ENCODE assay signal across 8 cellular contexts in genomic region chr7:92717601-92717981, GRCh38.
DNase-seq lines count a peak whose midpoint lies in the region; ATAC-seq and TF ChIP-seq lines count a peak whose summit lies in the region.

No MANE protein-coding gene starts in this region.

- TF ChIP-seq CTCF in SK-N-SH (IDR thresholded peaks at IDR 0.05) (no peak), hepatocyte (IDR thresholded peaks at IDR 0.05; ENCODE audit: poor library complexity) (no peak)

- H4K20me1 ChIP-seq in SK-N-SH (ENCODE audit: insufficient read depth) (no peaks in the 10 kb centered on the region), hepatocyte (ENCODE audit: insufficient read depth, poor library complexity, severe bottlenecking) (peaks cover 3% of the 10 kb centered on the region)

- H3K9me3 ChIP-seq in SK-N-SH = no peaks in the 10 kb centered on the region
- H3K9me3 ChIP-seq in hepatocyte (ENCODE audit: low read depth) = no peaks in the 10 kb centered on the region
- H3K9me3 ChIP-seq in HAP-1 = no peaks in the 10 kb centered on the region

- H3K4me3 Mint-ChIP-seq in activated CD4-positive, alpha-beta memory T cell treated with anti-CD3 and anti-CD28 coated beads, Interleukin-2, amount 10 ng/mL, durations not matched to agents 7 days and 5 days = peak overlapping the region; percentile 77
- peak overlapping the region; percentile 90 to 97 (median 94) for H3K4me3 Mint-ChIP-seq in immature natural killer cell

- H2AFZ ChIP-seq in SK-N-SH (ENCODE audit: low read depth) = no peak overlapping the region
- H2AFZ ChIP-seq in hepatocyte = no peak overlapping the region

- in situ Hi-C loops in HAP-1 (cut with MboI; ENCODE audit: low sequenced_read_pairs) = no loop called here

- CTCF ChIA-PET in SK-N-SH (lab: Yijun Ruan, JAX) = interaction anchor here (1.2 to 1.4 kb wide), 3 partner anchors 9 to 115 kb away, joined by 3 to 4 read pairs (median 3); no protein-coding TSS in a partner anchor
- CTCF ChIA-PET in activated CD4-positive, alpha-beta memory T cell treated with anti-CD3 and anti-CD28 coated beads, Interleukin-2, amount 10 ng/mL, durations not matched to agents 7 days and 5 days (lab: Charles Lee) = interaction anchor here (1.0 to 3.4 kb wide), 2 partner anchors 105 to 115 kb away, joined by 3 to 14 read pairs; no protein-coding TSS in a partner anchor

- H3F3A ChIP-seq in SK-N-SH (replicated peaks; ENCODE audit: insufficient read depth) = peaks cover 3% of the 10 kb centered on the region

- no peak for ATAC-seq in SK-N-SH treated with all-trans-retinoic acid at 6 μM for 48 hours

- H3K4me2 ChIP-seq in SK-N-SH = peak overlapping the region; percentile 4; the same call in 1 of the 2 replicates
- no peak overlapping the region for H3K4me2 ChIP-seq in hepatocyte

- no peak for DNase-seq in SK-N-SH
- DNase-seq in activated CD4-positive, alpha-beta memory T cell treated with anti-CD3 and anti-CD28 coated beads, Interleukin-2, amount 10 ng/mL, durations not matched to agents 7 days and 5 days = no peak
- no peak for DNase-seq in immature natural killer cell
- no peak for DNase-seq in substantia nigra (lab: John Stamatoyannopoulos, UW)
- DNase-seq in HuH-7 (ENCODE audit: low spot score) = no peak
- DNase-seq in hepatocyte (ENCODE audit: low spot score) = no peak
- DNase-seq in HAP-1 (ENCODE audit: low spot score in 2 of 2) = no peak

- peaks cover 50% of the 10 kb centered on the region for H3K36me3 Mint-ChIP-seq in activated CD4-positive, alpha-beta memory T cell treated with anti-CD3 and anti-CD28 coated beads, Interleukin-2, amount 10 ng/mL, durations not matched to agents 7 days and 5 days (ENCODE audit: low read depth)
- no peaks in the 10 kb centered on the region for H3K36me3 Mint-ChIP-seq in immature natural killer cell

- no peaks in the 10 kb centered on the region for H3K27me3 ChIP-seq in SK-N-SH (ENCODE audit: insufficient read depth)
- no peaks in the 10 kb centered on the region for H3K27me3 ChIP-seq in hepatocyte
- no peaks in the 10 kb centered on the region for H3K27me3 ChIP-seq in HAP-1 (ENCODE audit: low read depth)

- no peaks in the 10 kb centered on the region for H3K9me2 ChIP-seq in SK-N-SH
- H3K9me2 ChIP-seq in hepatocyte (replicated peaks; ENCODE audit: insufficient read depth) = no peaks in the 10 kb centered on the region

- no peaks in the 10 kb centered on the region for H3K9me3 Mint-ChIP-seq in activated CD4-positive, alpha-beta memory T cell treated with anti-CD3 and anti-CD28 coated beads, Interleukin-2, amount 10 ng/mL, durations not matched to agents 7 days and 5 days
- H3K9me3 Mint-ChIP-seq in immature natural killer cell = no peaks in the 10 kb centered on the region

- WGBS in SK-N-SH (ENCODE audit: low lambda C conversion rate) = 97% methylated on average over 6 of the region's 6 CpGs
- WGBS in hepatocyte (ENCODE audit: low lambda C conversion rate, missing lambda C conversion rate) = 91% methylated on average over 6 of the region's 6 CpGs

- H3K27ac ChIP-seq in SK-N-SH (ENCODE audit: low read depth in 2 of 2, low read length in 1 of 2) (peak overlapping the region in 1 of 2 experiments; percentile 36; a peak in 2 of 4 replicates), substantia nigra (ENCODE audit: low read depth, low read length, poor library complexity, severe bottlenecking) (peak overlapping the region; percentile 95), hepatocyte (no peak overlapping the region)

- peaks cover 34 to 66% of the 10 kb centered on the region in 2 experiments for H3K36me3 ChIP-seq in SK-N-SH (replicated peaks in 1 of 2; ENCODE audit: control insufficient read depth in 1 of 2, insufficient read depth in 2 of 2, low read length in 1 of 2)
- no peaks in the 10 kb centered on the region for H3K36me3 ChIP-seq in hepatocyte (replicated peaks; ENCODE audit: insufficient read depth, low read depth)
- 0 out of 2 replicates have a peak, but pooled peaks cover 3% of the 10 kb centered on the region for H3K36me3 ChIP-seq in HAP-1 (replicated peaks)

- TF ChIP-seq EP300 in SK-N-SH (IDR thresholded peaks at IDR 0.05; ENCODE audit: borderline replicate concordance in 1 of 2, low read depth in 1 of 2, low read length in 1 of 2) = no peak

- H3K27ac Mint-ChIP-seq in activated CD4-positive, alpha-beta memory T cell treated with anti-CD3 and anti-CD28 coated beads, Interleukin-2, amount 10 ng/mL, durations not matched to agents 7 days and 5 days = peak overlapping the region; percentile 90
- peak overlapping the region; percentile 88 to 99 (median 92) for H3K27ac Mint-ChIP-seq in immature natural killer cell

- no peak overlapping the region for H3K9ac ChIP-seq in SK-N-SH

- POLR2A ChIA-PET in SK-N-SH (lab: Yijun Ruan, JAX) = no interaction called here
- POLR2A ChIA-PET in activated CD4-positive, alpha-beta memory T cell treated with anti-CD3 and anti-CD28 coated beads, Interleukin-2, amount 10 ng/mL, durations not matched to agents 7 days and 5 days (lab: Charles Lee) = interaction anchor here (1.2 to 2.2 kb wide), 7 partner anchors 10 to 115 kb away, joined by 3 to 11 read pairs (median 4); no protein-coding TSS in a partner anchor

- H3K4me1 ChIP-seq in SK-N-SH (ENCODE audit: control insufficient read depth in 1 of 2, insufficient read depth in 2 of 2, low read depth in 1 of 2, low read length in 1 of 2) (peaks cover 0 to 12% of the 10 kb centered on the region in 2 experiments; a peak in 2 of 4 replicates), hepatocyte (ENCODE audit: insufficient read depth) (peaks cover 5% of the 10 kb centered on the region), HAP-1 (no peaks in the 10 kb centered on the region)

- H3K79me2 ChIP-seq in SK-N-SH (ENCODE audit: insufficient read depth) (peaks cover 100% of the 10 kb centered on the region), hepatocyte (peaks cover 62% of the 10 kb centered on the region)

- no peaks in the 10 kb centered on the region for H3K27me3 Mint-ChIP-seq in activated CD4-positive, alpha-beta memory T cell treated with anti-CD3 and anti-CD28 coated beads, Interleukin-2, amount 10 ng/mL, durations not matched to agents 7 days and 5 days
- peaks cover 0 to 4% (median 0%) of the 10 kb centered on the region in 3 donors for H3K27me3 Mint-ChIP-seq in immature natural killer cell (ENCODE audit: low read depth in 3 of 3)

- no peak for TF ChIP-seq RAD21 in SK-N-SH (IDR thresholded peaks at IDR 0.05; ENCODE audit: low read length)

- H3K4me3 ChIP-seq in SK-N-SH (ENCODE audit: low read depth in 2 of 2, low read length in 1 of 2) (no peak overlapping the region), hepatocyte (no peak overlapping the region), HAP-1 (no peak overlapping the region)

- peaks cover 55% of the 10 kb centered on the region for H3K4me1 Mint-ChIP-seq in activated CD4-positive, alpha-beta memory T cell treated with anti-CD3 and anti-CD28 coated beads, Interleukin-2, amount 10 ng/mL, durations not matched to agents 7 days and 5 days
- peaks cover 28 to 29% of the 10 kb centered on the region in 2 donors for H3K4me1 Mint-ChIP-seq in immature natural killer cell

TF ChIP-seq in SK-N-SH, 30 proteins besides CTCF, POLR2A, EP300 and RAD21:
- TF ChIP-seq, protein P1, sequence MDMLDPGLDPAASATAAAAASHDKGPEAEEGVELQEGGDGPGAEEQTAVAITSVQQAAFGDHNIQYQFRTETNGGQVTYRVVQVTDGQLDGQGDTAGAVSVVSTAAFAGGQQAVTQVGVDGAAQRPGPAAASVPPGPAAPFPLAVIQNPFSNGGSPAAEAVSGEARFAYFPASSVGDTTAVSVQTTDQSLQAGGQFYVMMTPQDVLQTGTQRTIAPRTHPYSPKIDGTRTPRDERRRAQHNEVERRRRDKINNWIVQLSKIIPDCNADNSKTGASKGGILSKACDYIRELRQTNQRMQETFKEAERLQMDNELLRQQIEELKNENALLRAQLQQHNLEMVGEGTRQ (IDR thresholded peaks at IDR 0.05; ENCODE audit: borderline replicate concordance, low read depth, low read length) = no peak
- TF ChIP-seq SIN3A (IDR thresholded peaks at IDR 0.05; ENCODE audit: borderline replicate concordance, low read depth, low read length) = no peak

TF ChIP-seq in SK-N-SH treated with all-trans-retinoic acid at 6 μM for 48 hours, 23 proteins besides CTCF, POLR2A, EP300 and RAD21 (continues in another document):
- TF ChIP-seq SNAI2 (CRISPR knock-in tag; IDR thresholded peaks at IDR 0.05) (no peak), PPARA (CRISPR knock-in tag; IDR thresholded peaks at IDR 0.05; ENCODE audit: borderline replicate concordance) (no peak), TCF4 (CRISPR knock-in tag; IDR thresholded peaks at IDR 0.05; ENCODE audit: borderline replicate concordance) (no peak), ZNF70 (CRISPR knock-in tag; IDR thresholded peaks at IDR 0.05) (no peak), TOX (CRISPR knock-in tag; IDR thresholded peaks at IDR 0.05; ENCODE audit: borderline replicate concordance) (no peak), ARNTL (CRISPR knock-in tag; IDR thresholded peaks at IDR 0.05; ENCODE audit: borderline replicate concordance, low read depth) (no peak), RARB (CRISPR knock-in tag; IDR thresholded peaks at IDR 0.05) (no peak), ZFP30 (CRISPR knock-in tag; IDR thresholded peaks at IDR 0.05) (no peak), ZNF565 (CRISPR knock-in tag; conservative IDR thresholded peaks at IDR 0.05; ENCODE audit: low read depth) (no peak), ZC3H10 (CRISPR knock-in tag; IDR thresholded peaks at IDR 0.05) (no peak), BACH2 (CRISPR knock-in tag; IDR thresholded peaks at IDR 0.05; ENCODE audit: borderline replicate concordance) (no peak), ZFP3 (CRISPR knock-in tag; IDR thresholded peaks at IDR 0.05) (no peak)
- TF ChIP-seq, protein P2, sequence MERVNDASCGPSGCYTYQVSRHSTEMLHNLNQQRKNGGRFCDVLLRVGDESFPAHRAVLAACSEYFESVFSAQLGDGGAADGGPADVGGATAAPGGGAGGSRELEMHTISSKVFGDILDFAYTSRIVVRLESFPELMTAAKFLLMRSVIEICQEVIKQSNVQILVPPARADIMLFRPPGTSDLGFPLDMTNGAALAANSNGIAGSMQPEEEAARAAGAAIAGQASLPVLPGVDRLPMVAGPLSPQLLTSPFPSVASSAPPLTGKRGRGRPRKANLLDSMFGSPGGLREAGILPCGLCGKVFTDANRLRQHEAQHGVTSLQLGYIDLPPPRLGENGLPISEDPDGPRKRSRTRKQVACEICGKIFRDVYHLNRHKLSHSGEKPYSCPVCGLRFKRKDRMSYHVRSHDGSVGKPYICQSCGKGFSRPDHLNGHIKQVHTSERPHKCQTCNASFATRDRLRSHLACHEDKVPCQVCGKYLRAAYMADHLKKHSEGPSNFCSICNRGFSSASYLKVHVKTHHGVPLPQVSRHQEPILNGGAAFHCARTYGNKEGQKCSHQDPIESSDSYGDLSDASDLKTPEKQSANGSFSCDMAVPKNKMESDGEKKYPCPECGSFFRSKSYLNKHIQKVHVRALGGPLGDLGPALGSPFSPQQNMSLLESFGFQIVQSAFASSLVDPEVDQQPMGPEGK (CRISPR knock-in tag; IDR thresholded peaks at IDR 0.05; ENCODE audit: borderline replicate concordance) = no peak
